In genomic region chr5:77065256-77065655, GRCh38 we compare ENCODE assay signal across 14 cellular contexts.
"Had no signal": no experiment of that assay in that cellular context is flagged by ENCODE, and none has a peak within 500 bp of the region (broad histone marks: within the 10 kb centered on the region; RNA-seq: fewer than 3 reads in every experiment).

No MANE protein-coding gene starts in this region.

- H3K27ac Mint-ChIP-seq: activated CD4-positive, alpha-beta memory T cell treated with anti-CD3 and anti-CD28 coated beads for 36 hours; activated naive CD8-positive, alpha-beta T cell treated with anti-CD3 and anti-CD28 coated beads for 36 hours; activated T-cell treated with anti-CD3 and anti-CD28 coated beads, Interleukin-2, amount 50 U/mL, for 72 hours; naive B cell; stimulated activated effector memory CD8-positive, alpha-beta T cell treated with anti-CD3 and anti-CD28 coated beads, Interleukin-12 subunit alpha, Interleukin-12 subunit beta, amount 100 ng/mL, for 72 hours had no signal

- H3K9me3 ChIP-seq: right atrium auricular region, tibial nerve had no signal

- DNase-seq: activated CD4-positive, alpha-beta memory T cell treated with anti-CD3 and anti-CD28 coated beads for 36 hours; activated CD4-positive, alpha-beta T cell treated with anti-CD3 and anti-CD28 coated beads for 1 hour; activated gamma-delta T cell treated with Interleukin-2 at 50 U/mL for 16 hours; activated naive CD8-positive, alpha-beta T cell treated with anti-CD3 and anti-CD28 coated beads for 36 hours; activated T-cell treated with anti-CD3 and anti-CD28 coated beads, Interleukin-2, amount 50 U/mL, for 72 hours; cerebellar nuclear complex; glutamatergic neuron; midbrain; naive B cell; small intestine had no signal

- H3K4me1 ChIP-seq: right atrium auricular region had no signal

- H3K27me3 ChIP-seq: right atrium auricular region, tibial nerve had no signal

- H3K27me3 Mint-ChIP-seq: activated CD4-positive, alpha-beta memory T cell treated with anti-CD3 and anti-CD28 coated beads for 36 hours; activated naive CD8-positive, alpha-beta T cell treated with anti-CD3 and anti-CD28 coated beads for 36 hours; naive B cell had no signal

- H3K4me3 ChIP-seq: lung, right atrium auricular region, tibial nerve had no signal

- H3K27ac ChIP-seq: right atrium auricular region had no signal

- H3K9me3 Mint-ChIP-seq: activated CD4-positive, alpha-beta memory T cell treated with anti-CD3 and anti-CD28 coated beads for 36 hours; activated naive CD8-positive, alpha-beta T cell treated with anti-CD3 and anti-CD28 coated beads for 36 hours; activated T-cell treated with anti-CD3 and anti-CD28 coated beads, Interleukin-2, amount 50 U/mL, for 72 hours; stimulated activated effector memory CD8-positive, alpha-beta T cell treated with anti-CD3 and anti-CD28 coated beads, Interleukin-12 subunit alpha, Interleukin-12 subunit beta, amount 100 ng/mL, for 72 hours had no signal

- H3K4me1 Mint-ChIP-seq: naive B cell had no signal

- ATAC-seq: activated T-cell treated with anti-CD3 and anti-CD28 coated beads, Interleukin-2, amount 50 U/mL, for 72 hours; stimulated activated effector memory CD8-positive, alpha-beta T cell treated with anti-CD3 and anti-CD28 coated beads, Interleukin-12 subunit alpha, Interleukin-12 subunit beta, amount 100 ng/mL, for 72 hours had no signal

- H3K4me3 Mint-ChIP-seq: activated CD4-positive, alpha-beta memory T cell treated with anti-CD3 and anti-CD28 coated beads for 36 hours; activated naive CD8-positive, alpha-beta T cell treated with anti-CD3 and anti-CD28 coated beads for 36 hours; activated T-cell treated with anti-CD3 and anti-CD28 coated beads, Interleukin-2, amount 50 U/mL, for 72 hours; naive B cell; stimulated activated effector memory CD8-positive, alpha-beta T cell treated with anti-CD3 and anti-CD28 coated beads, Interleukin-12 subunit alpha, Interleukin-12 subunit beta, amount 100 ng/mL, for 72 hours had no signal
